Comparison of ENCODE assay signal across 11 cellular contexts in the genomic region with DNA sequence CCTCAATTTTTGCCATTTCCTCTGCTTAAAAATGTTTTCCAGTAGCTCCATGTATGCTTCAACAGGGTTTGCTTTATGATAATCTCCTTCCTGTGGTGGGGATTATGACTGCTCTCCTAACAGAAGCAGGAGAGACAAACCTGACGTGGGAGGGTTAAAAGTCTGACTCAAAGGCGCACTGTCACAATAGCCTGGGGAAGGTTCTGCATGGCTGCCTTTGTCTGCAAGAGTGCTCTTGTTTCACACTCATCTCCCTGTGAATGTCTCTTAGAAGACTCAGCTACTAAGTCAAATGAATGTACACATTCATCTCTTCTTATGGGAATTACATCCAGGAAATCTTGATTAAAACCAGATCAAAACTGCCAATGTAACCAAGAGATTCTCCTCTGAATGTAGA.
A peak's percentile ranks its signal among the peaks of the same experiment; 100 is the strongest.
DNase-seq lines count a peak whose midpoint lies in the region; ATAC-seq and TF ChIP-seq lines count a peak whose summit lies in the region.
"Had no signal": no experiment of that assay in that cellular context is flagged by ENCODE, and none has a peak within 500 bp of the region (broad histone marks: within the 10 kb centered on the region; RNA-seq: fewer than 3 reads in every experiment).

No MANE protein-coding gene starts in this region.

- peaks cover 3 to 4% of the 10 kb centered on the region in 2 donors for H3K4me1 Mint-ChIP-seq in effector memory CD8-positive, alpha-beta T cell (ENCODE audit: low read depth in 2 of 2)
- H3K4me1 Mint-ChIP-seq: stimulated activated naive B cell treated with anti-CD40 and anti-IgM and Interleukin-4, amounts not matched to agents 10 μg/mL and 1 μg/mL and 100 μg/mL, for 72 hours had no signal

- intact Hi-C loops in A673 (cut with micrococcal nuclease; ENCODE audit: unreplicated experiment) = loop anchor here (10.0 kb wide), 1 partner anchor 247 kb away; no protein-coding TSS in a partner anchor

- H3K9me3 ChIP-seq in A673 (ENCODE audit: low read depth, low read length, poor library complexity, severe bottlenecking) = no peaks in the 10 kb centered on the region

- no TSS peak for BruUV-seq in A673 (replicated peaks; lab: Mats Ljungman, UMichigan)

- H3K4me3 Mint-ChIP-seq in effector memory CD8-positive, alpha-beta T cell = no peak overlapping the region
- H3K4me3 Mint-ChIP-seq: activated naive CD8-positive, alpha-beta T cell treated with anti-CD3 and anti-CD28 coated beads, Interleukin-2, amount 10 ng/mL, durations not matched to agents 7 days and 5 days; stimulated activated naive B cell treated with anti-CD40 and anti-IgM and Interleukin-4, amounts not matched to agents 10 μg/mL and 1 μg/mL and 100 μg/mL, for 72 hours had no signal

- peak; percentile 80 for DNase-seq in A673 (ENCODE audit: low spot score)
- peak; percentile 99 for DNase-seq in epithelial cell of esophagus (ENCODE audit: low read depth)
- no peak for DNase-seq in G401 (ENCODE audit: low spot score)
- no peak for DNase-seq in effector memory CD8-positive, alpha-beta T cell
- DNase-seq in amygdala (lab: John Stamatoyannopoulos, UW) = no peak
- DNase-seq: activated naive CD8-positive, alpha-beta T cell treated with anti-CD3 and anti-CD28 coated beads, Interleukin-2, amount 10 ng/mL, durations not matched to agents 7 days and 5 days; stimulated activated naive B cell treated with anti-CD40 and anti-IgM and Interleukin-4, amounts not matched to agents 10 μg/mL and 1 μg/mL and 100 μg/mL, for 72 hours had no signal

- H3K27ac Mint-ChIP-seq in effector memory CD8-positive, alpha-beta T cell = no peak overlapping the region
- H3K27ac Mint-ChIP-seq: stimulated activated naive B cell treated with anti-CD40 and anti-IgM and Interleukin-4, amounts not matched to agents 10 μg/mL and 1 μg/mL and 100 μg/mL, for 72 hours had no signal

- CTCF ChIA-PET in A673 (lab: Charles Lee) = no interaction called here

- TF ChIP-seq CTCF in A673 (conservative IDR thresholded peaks at IDR 0.05; ENCODE audit: low read depth, low read length) (no peak), epithelial cell of esophagus (IDR thresholded peaks at IDR 0.05; ENCODE audit: insufficient read depth, low read depth, low read length, missing control alignments) (no peak)

- ATAC-seq in GM18858 (IDR thresholded peaks at IDR 0.05; ENCODE audit: unreplicated experiment) = peak; percentile 46
- peak; percentile 57 for ATAC-seq in HG03460 (IDR thresholded peaks at IDR 0.05; ENCODE audit: unreplicated experiment)
- no peak for ATAC-seq in effector memory CD8-positive, alpha-beta T cell (replicated peaks)
- ATAC-seq in GM18517 (IDR thresholded peaks at IDR 0.05; ENCODE audit: unreplicated experiment) = no peak

- no peaks in the 10 kb centered on the region for H3K4me1 ChIP-seq in A673 (ENCODE audit: insufficient read depth, low read length, poor library complexity, severe bottlenecking)

- H3K27ac ChIP-seq in A673 (ENCODE audit: low read depth, low read length, poor library complexity, severe bottlenecking) = no peak overlapping the region
- H3K27ac ChIP-seq: KMS-11 had no signal

- H3K36me3 ChIP-seq in A673 (ENCODE audit: insufficient read depth, low read length, poor library complexity, severe bottlenecking) = no peaks in the 10 kb centered on the region

- POLR2A ChIA-PET in A673 (lab: Charles Lee; ENCODE audit: low non-redundant PET) = no interaction called here

- H3K27me3 Mint-ChIP-seq in effector memory CD8-positive, alpha-beta T cell = peaks cover 26 to 54% of the 10 kb centered on the region in 2 donors
- H3K27me3 Mint-ChIP-seq: activated naive CD8-positive, alpha-beta T cell treated with anti-CD3 and anti-CD28 coated beads, Interleukin-2, amount 10 ng/mL, durations not matched to agents 7 days and 5 days had no signal

- H3K36me3 Mint-ChIP-seq in effector memory CD8-positive, alpha-beta T cell (ENCODE audit: insufficient read depth) = peaks cover 3% of the 10 kb centered on the region
- H3K36me3 Mint-ChIP-seq: stimulated activated naive B cell treated with anti-CD40 and anti-IgM and Interleukin-4, amounts not matched to agents 10 μg/mL and 1 μg/mL and 100 μg/mL, for 72 hours had no signal

- H3K4me3 ChIP-seq in A673 (ENCODE audit: low read depth, low read length, poor library complexity, severe bottlenecking) (no peak overlapping the region), epithelial cell of esophagus (ENCODE audit: low read length) (no peak overlapping the region)

- in situ Hi-C loops in G401 (cut with HindIII; ENCODE audit: low sequenced_read_pairs) = no loop called here

- H3K9me3 Mint-ChIP-seq in effector memory CD8-positive, alpha-beta T cell = no peaks in the 10 kb centered on the region
- H3K9me3 Mint-ChIP-seq: stimulated activated naive B cell treated with anti-CD40 and anti-IgM and Interleukin-4, amounts not matched to agents 10 μg/mL and 1 μg/mL and 100 μg/mL, for 72 hours had no signal

- H3K27me3 ChIP-seq in A673 (replicated peaks; ENCODE audit: insufficient read depth, low read depth, low read length, poor library complexity) = no peaks in the 10 kb centered on the region

Comparison
In these comparisons a context has a peak if more than half of its experiments do, and no peak if none do; other contexts are left out.
1. DNase-seq: peak in A673 (single experiment) and epithelial cell of esophagus (single experiment); none in G401 (single experiment), effector memory CD8-positive, alpha-beta T cell (0 of 3) and amygdala (0 of 56).
2. ATAC-seq: peak in GM18858 (single experiment) and HG03460 (single experiment); none in effector memory CD8-positive, alpha-beta T cell (single experiment) and GM18517 (single experiment).